13 cellular contexts compared by ENCODE assay signal in genomic region chr5:39164529-39165402, GRCh38. TPM values are rescaled to one million over a fixed set of nuclear protein-coding genes. Genes with fewer than 3 reads are reported as not detected.
A peak's percentile ranks its signal among the peaks of the same experiment; 100 is the strongest.
DNase-seq lines count a peak whose midpoint lies in the region; ATAC-seq, FAIRE-seq and TF ChIP-seq lines count a peak whose summit lies in the region.
"Had no signal": no experiment of that assay in that cellular context is flagged by ENCODE, and none has a peak within 500 bp of the region (broad histone marks: within the 10 kb centered on the region; RNA-seq: fewer than 3 reads in every experiment).

No MANE protein-coding gene starts in this region.

- no peak overlapping the region for H3K4me3 ChIP-seq in A549
- no peak overlapping the region for H3K4me3 ChIP-seq in bronchial epithelial cell (ENCODE audit: low read depth, low read length)
- H3K4me3 ChIP-seq in heart right ventricle: no peak overlapping the region
- H3K4me3 ChIP-seq in heart left ventricle: no peak overlapping the region
- H3K4me3 ChIP-seq: SJCRH30 had no signal

- POLR2A ChIA-PET in A549 (lab: Yijun Ruan, JAX): no interaction called here

- H3K36me3 Mint-ChIP-seq in type B pancreatic cell: no peaks in the 10 kb centered on the region

- FAIRE-seq in A549 (lab: Jason Lieb, UNC) (peak; percentile 39), bronchial epithelial cell (lab: Jason Lieb, UNC) (no peak)
- FAIRE-seq: GM12892, HTR-8/SVneo had no signal

- H3K9me3 Mint-ChIP-seq in type B pancreatic cell: no peaks in the 10 kb centered on the region

- no peaks in the 10 kb centered on the region for H3K27me3 ChIP-seq in bronchial epithelial cell (ENCODE audit: control insufficient read depth, insufficient read depth, low read length)
- peaks cover 0 to 8% (median 0%) of the 10 kb centered on the region in 7 donors for H3K27me3 ChIP-seq in heart right ventricle
- H3K27me3 ChIP-seq in heart left ventricle: no peaks in the 10 kb centered on the region
- H3K27me3 ChIP-seq: SJCRH30 had no signal

- peaks cover 4% of the 10 kb centered on the region for H3K4me1 Mint-ChIP-seq in type B pancreatic cell (ENCODE audit: unreplicated experiment)

- H3K4me2 ChIP-seq in A549: no peak overlapping the region

- DNase-seq in A549 (ENCODE audit: low read depth in 1 of 2, low spot score in 1 of 2): no peak
- peak; percentile 16 for DNase-seq in HT-29 (ENCODE audit: low spot score)
- DNase-seq in bronchial epithelial cell (ENCODE audit: low read depth): peak; percentile 92
- no peak for DNase-seq in type B pancreatic cell (ENCODE audit: extremely low spot score, unreplicated experiment)
- no peak for DNase-seq in heart right ventricle
- no peak for DNase-seq in occipital lobe (lab: John Stamatoyannopoulos, UW)
- no peak for DNase-seq in heart left ventricle
- DNase-seq: H7 had no signal

- 86% methylated on average over 7 of the region's 7 CpGs for WGBS in A549 (ENCODE audit: missing lambda C conversion rate)
- 78 to 85% methylated on average over 7 of the region's 7 CpGs for WGBS in heart right ventricle, 2 donors
- 77 to 89% (median 84%) methylated on average over 7 of the region's 7 CpGs for WGBS in heart left ventricle, 4 donors

- H3K4me3 Mint-ChIP-seq in type B pancreatic cell: no peak overlapping the region

- no peaks in the 10 kb centered on the region for H3K9me3 ChIP-seq in A549
- H3K9me3 ChIP-seq in heart right ventricle: no peaks in the 10 kb centered on the region
- peaks cover 0 to 4% (median 0%) of the 10 kb centered on the region in 12 donors for H3K9me3 ChIP-seq in heart left ventricle
- H3K9me3 ChIP-seq: SJCRH30 had no signal

- TF ChIP-seq CTCF in A549 (IDR thresholded peaks at IDR 0.05): no peak
- TF ChIP-seq CTCF in bronchial epithelial cell (IDR thresholded peaks at IDR 0.05; ENCODE audit: insufficient read depth, low read length, severe bottlenecking): no peak
- TF ChIP-seq CTCF in type B pancreatic cell (conservative IDR thresholded peaks at IDR 0.05): no peak
- no peak for TF ChIP-seq CTCF in heart right ventricle (IDR thresholded peaks at IDR 0.05)
- no peak for TF ChIP-seq CTCF in heart left ventricle (IDR thresholded peaks at IDR 0.05)

- TF ChIP-seq POLR2A in A549 (IDR thresholded peaks at IDR 0.05; ENCODE audit: low read length): no peak
- no peak for TF ChIP-seq POLR2A in heart left ventricle (IDR thresholded peaks at IDR 0.05)

- H3K27ac Mint-ChIP-seq in type B pancreatic cell: no peak overlapping the region

- peaks cover 15% of the 10 kb centered on the region for H3K4me1 ChIP-seq in A549
- H3K4me1 ChIP-seq in heart right ventricle: peaks cover 0 to 45% (median 0%) of the 10 kb centered on the region in 9 donors
- H3K4me1 ChIP-seq in heart left ventricle: peaks cover 0 to 61% (median 0%) of the 10 kb centered on the region in 12 donors
- H3K4me1 ChIP-seq: SJCRH30 had no signal

- CTCF ChIA-PET in A549 (lab: Yijun Ruan, JAX): interaction anchor here (0.6 to 2.6 kb wide), 4 partner anchors 14 to 378 kb away, joined by 3 to 8 read pairs (median 4); no protein-coding TSS in a partner anchor

- intact Hi-C loops in heart right ventricle (cut with DNase I) (no loop called here), heart left ventricle (cut with DNase I) (no loop called here)

- ATAC-seq in A549 (no peak), GM18909 (IDR thresholded peaks at IDR 0.05; ENCODE audit: poor library complexity, unreplicated experiment) (peak; percentile 84), heart right ventricle (no peak), heart left ventricle (no peak)

- no peak overlapping the region for H3K27ac ChIP-seq in A549
- peak overlapping the region in 1 of 10 donors; percentile 27 for H3K27ac ChIP-seq in heart right ventricle
- peak overlapping the region in 1 of 12 donors; percentile 43 for H3K27ac ChIP-seq in heart left ventricle
- H3K27ac ChIP-seq: SJCRH30 had no signal

- peaks cover under 1% of the 10 kb centered on the region for H3K27me3 Mint-ChIP-seq in type B pancreatic cell

- TF ChIP-seq RAD21 in A549 (conservative IDR thresholded peaks at IDR 0.05 in 1 of 2, IDR thresholded peaks at IDR 0.05 in 1 of 2): no peak

- no peaks in the 10 kb centered on the region for H3K36me3 ChIP-seq in bronchial epithelial cell (ENCODE audit: control insufficient read depth, insufficient read depth, low read length)
- no peaks in the 10 kb centered on the region for H3K36me3 ChIP-seq in heart right ventricle
- peaks cover 0 to 8% (median 0%) of the 10 kb centered on the region in 9 donors for H3K36me3 ChIP-seq in heart left ventricle
- H3K36me3 ChIP-seq: SJCRH30 had no signal

- no peak for TF ChIP-seq EP300 in A549 (IDR thresholded peaks at IDR 0.05)

TF ChIP-seq in A549, 52 proteins besides CTCF, POLR2A, EP300 and RAD21:
- no peak for TF ChIP-seq NFE2L2 (conservative IDR thresholded peaks at IDR 0.05; ENCODE audit: low read length)

RNA-seq across cellular contexts. Expression of gene FYB1, which starts 54.6 kb away (rescaled TPM):
- polyA plus RNA-seq in A549 (2011; rRNA removed): 20.2 and 34.6 TPM in 2 replicates
- polyA plus RNA-seq in A549 (2012; cell fraction: cytosol; rRNA removed): 2.6 and 2.8 TPM in 2 replicates
- polyA plus RNA-seq in A549 (2012; cell fraction: nucleus; rRNA removed): 1.7 and 3.2 TPM in 2 replicates
- 5.9 to 8.0 TPM (median 7.4 TPM) in 3 replicates for polyA plus RNA-seq in A549 (2017; fragmentation: RNase III; extraction: RNeasy Plus Mini Kit Qiagen cat#74134 plus additional on column Dnase treatment)
- 4.9 and 6.4 TPM in 2 replicates for polyA minus RNA-seq in A549 (2011; rRNA and poly(A)+ RNA removed)
- not detected in 2 replicates for total RNA-seq in HT-29 (2014; rRNA removed; shearing (Covaris generic))
- total RNA-seq in bronchial epithelial cell: 0.13 and 0.26 TPM in 2 replicates
- total RNA-seq in type B pancreatic cell (ENCODE audit: low replicate concordance): 0.24 and 0.33 TPM in 2 replicates
- total RNA-seq in heart right ventricle: 10 to 100 TPM in 1 of 10 donors, 1 to 10 TPM in 9; 1.3 to 33.8 (median 2.6) TPM
- 1 to 10 TPM in 1 of 2 donors, under 1 TPM in 1; 0.61 to 1.8 TPM for polyA plus RNA-seq in heart right ventricle
- total RNA-seq in occipital lobe: 1.4 TPM
- 10 to 100 TPM in 2 of 9 donors, 1 to 10 TPM in 7; 1.6 to 67.2 (median 3.1) TPM for total RNA-seq in heart left ventricle
- polyA plus RNA-seq in heart left ventricle: under 1 TPM; 0.82 to 0.88 TPM
- total RNA-seq: H7, SJCRH30 had no signal
- polyA plus RNA-seq: neural cell had no signal

Comparison
In these comparisons a context has a peak if more than half of its experiments do, and no peak if none do; other contexts are left out.
1. DNase-seq: peak in HT-29 (single experiment) and bronchial epithelial cell (single experiment); none in A549 (0 of 2), type B pancreatic cell (single experiment), heart right ventricle (0 of 2), occipital lobe (single experiment) and heart left ventricle (0 of 5).